ENCODE assay signal across 28 cellular contexts in genomic region chr10:107067843-107068242, GRCh38.
"Had no signal": no experiment of that assay in that cellular context is flagged by ENCODE, and none has a peak within 500 bp of the region (broad histone marks: within the 10 kb centered on the region; RNA-seq: fewer than 3 reads in every experiment).

No MANE protein-coding gene starts in this region.

- DNase-seq: nephron progenitor cell; occipital lobe; ovary; posterior cingulate gyrus; psoas muscle; right cardiac atrium; right lobe of liver; sigmoid colon; small intestine; stimulated activated CD4-positive, alpha-beta T cell treated with anti-CD3 and anti-CD28 coated beads, Interleukin-15, amount 100 ng/mL, for 24 hours; stimulated activated CD4-positive, alpha-beta T cell treated with anti-CD3 and anti-CD28 coated beads, Interleukin-2, amount 100 ng/mL, for 24 hours; stimulated activated CD4-positive, alpha-beta T cell treated with anti-CD3 and anti-CD28 coated beads, Interleukin-2, amount 100 ng/mL, for 48 hours; stimulated activated CD4-positive, alpha-beta T cell treated with anti-CD3 and anti-CD28 coated beads, Interleukin-4, amount 100 ng/mL, for 24 hours; stimulated activated naive B cell treated with anti-CD40 and anti-IgM and Interleukin-4, amounts not matched to agents 10 μg/mL and 1 μg/mL and 100 μg/mL, for 72 hours; stimulated activated naive CD4-positive, alpha-beta T cell treated with Interleukin-2 at 50 U/mL for 16 hours; stomach; thyroid gland; trophoblast cell; upper lobe of left lung had no signal

- H3K4me3 Mint-ChIP-seq: natural killer cell treated with Interleukin-12 subunit alpha and Interleukin-12 subunit beta and Interleukin-15 and Interleukin-18, amount 100 ng/mL, for 72 hours; nephron progenitor cell; neural progenitor cell; stimulated activated effector memory CD8-positive, alpha-beta T cell treated with anti-CD3 and anti-CD28 coated beads, Interleukin-12 subunit alpha, Interleukin-12 subunit beta, amount 100 ng/mL, for 72 hours; stimulated activated naive B cell treated with anti-CD40 and anti-IgM and Interleukin-4, amounts not matched to agents 10 μg/mL and 1 μg/mL and 100 μg/mL, for 72 hours; stimulated activated naive CD8-positive, alpha-beta T cell treated with anti-CD3 and anti-CD28 coated beads, Interleukin-15, Interleukin-2, amounts not matched to agents 100 ng/mL and 50 ng/mL, for 24 hours had no signal

- H3K9me3 ChIP-seq: ovary, psoas muscle, right lobe of liver, sigmoid colon, stomach, thoracic aorta, thyroid gland, tibial nerve, upper lobe of left lung, vagina had no signal

- H3K4me3 ChIP-seq: neural progenitor cell, ovary, psoas muscle, right lobe of liver, sigmoid colon, stomach, thoracic aorta, thyroid gland, tibial nerve, upper lobe of left lung, vagina had no signal

- H3K36me3 Mint-ChIP-seq: natural killer cell treated with Interleukin-12 subunit alpha and Interleukin-12 subunit beta and Interleukin-15 and Interleukin-18, amount 100 ng/mL, for 72 hours; neural progenitor cell; stimulated activated effector memory CD8-positive, alpha-beta T cell treated with anti-CD3 and anti-CD28 coated beads, Interleukin-12 subunit alpha, Interleukin-12 subunit beta, amount 100 ng/mL, for 72 hours; stimulated activated naive B cell treated with anti-CD40 and anti-IgM and Interleukin-4, amounts not matched to agents 10 μg/mL and 1 μg/mL and 100 μg/mL, for 72 hours had no signal

- H3K4me1 ChIP-seq: parathyroid adenoma, psoas muscle, right lobe of liver, stomach, thyroid gland, upper lobe of left lung, vagina had no signal

- H3K27me3 Mint-ChIP-seq: progenitor cell of endocrine pancreas; stimulated activated naive B cell treated with anti-CD40 and anti-IgM and Interleukin-4, amounts not matched to agents 10 μg/mL and 1 μg/mL and 100 μg/mL, for 72 hours; stimulated activated naive CD8-positive, alpha-beta T cell treated with anti-CD3 and anti-CD28 coated beads, Interleukin-15, Interleukin-2, amounts not matched to agents 100 ng/mL and 50 ng/mL, for 24 hours had no signal

- H3K4me1 Mint-ChIP-seq: stimulated activated effector memory CD8-positive, alpha-beta T cell treated with anti-CD3 and anti-CD28 coated beads, Interleukin-12 subunit alpha, Interleukin-12 subunit beta, amount 100 ng/mL, for 72 hours; stimulated activated naive B cell treated with anti-CD40 and anti-IgM and Interleukin-4, amounts not matched to agents 10 μg/mL and 1 μg/mL and 100 μg/mL, for 72 hours had no signal

- H3K9me3 Mint-ChIP-seq: natural killer cell treated with Interleukin-12 subunit alpha and Interleukin-12 subunit beta and Interleukin-15 and Interleukin-18, amount 100 ng/mL, for 72 hours; nephron progenitor cell; neural progenitor cell had no signal

- H3K36me3 ChIP-seq: neural progenitor cell, ovary, right lobe of liver, sigmoid colon, stomach, thoracic aorta, thyroid gland, tibial nerve, upper lobe of left lung, vagina had no signal

- H3K27ac ChIP-seq: neural progenitor cell, ovary, parathyroid adenoma, psoas muscle, right lobe of liver, sigmoid colon, stomach, thoracic aorta, thyroid gland, upper lobe of left lung, vagina had no signal

- H3K27ac Mint-ChIP-seq: natural killer cell treated with Interleukin-12 subunit alpha and Interleukin-12 subunit beta and Interleukin-15 and Interleukin-18, amount 100 ng/mL, for 72 hours; nephron progenitor cell; neural progenitor cell; progenitor cell of endocrine pancreas; stimulated activated effector memory CD8-positive, alpha-beta T cell treated with anti-CD3 and anti-CD28 coated beads, Interleukin-12 subunit alpha, Interleukin-12 subunit beta, amount 100 ng/mL, for 72 hours; stimulated activated naive B cell treated with anti-CD40 and anti-IgM and Interleukin-4, amounts not matched to agents 10 μg/mL and 1 μg/mL and 100 μg/mL, for 72 hours; stimulated activated naive CD8-positive, alpha-beta T cell treated with anti-CD3 and anti-CD28 coated beads, Interleukin-15, Interleukin-2, amounts not matched to agents 100 ng/mL and 50 ng/mL, for 24 hours had no signal

- H3K27me3 ChIP-seq: neural progenitor cell, ovary, right lobe of liver, sigmoid colon, stomach, thyroid gland, tibial nerve, upper lobe of left lung, vagina had no signal

- H3K9ac ChIP-seq: neural progenitor cell, parathyroid adenoma had no signal
